ENCODE assay signal across 13 cellular contexts in the genomic region with DNA sequence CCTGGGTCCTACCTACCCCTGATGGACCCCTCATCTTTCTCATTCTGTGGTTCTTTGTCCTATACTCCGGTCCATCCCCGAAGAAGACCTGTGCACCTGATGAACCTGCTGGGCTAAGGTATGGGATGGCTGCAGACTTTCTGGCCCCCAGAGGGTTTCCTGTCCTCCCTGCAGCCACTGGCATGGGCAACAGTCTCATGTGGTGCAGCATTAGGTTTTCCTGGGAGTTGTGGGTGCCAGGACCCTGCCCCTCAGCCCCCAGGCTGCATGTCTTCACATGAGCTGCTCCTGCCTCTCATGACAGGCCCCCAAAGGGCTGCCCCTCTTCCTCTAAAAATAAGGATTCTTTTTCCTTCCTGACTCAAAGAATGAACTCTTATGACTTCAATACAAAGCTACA.
DNase-seq lines count a peak whose midpoint lies in the region; ATAC-seq, FAIRE-seq and TF ChIP-seq lines count a peak whose summit lies in the region.
"Had no signal": no experiment of that assay in that cellular context is flagged by ENCODE, and none has a peak within 500 bp of the region (broad histone marks: within the 10 kb centered on the region; RNA-seq: fewer than 3 reads in every experiment).

No MANE protein-coding gene starts in this region.

- TF ChIP-seq CTCF in MM.1S (IDR thresholded peaks at IDR 0.05; ENCODE audit: low read length) (no peak), GM12878 (IDR thresholded peaks at IDR 0.05 in 2 of 3, conservative IDR thresholded peaks at IDR 0.05 in 1 of 3; ENCODE audit: control insufficient read depth in 2 of 3, extremely low read depth in 1 of 3, insufficient read depth in 1 of 3, low read depth in 3 of 3, low read length in 3 of 3) (no peak), kidney (IDR thresholded peaks at IDR 0.05; ENCODE audit: borderline replicate concordance, extremely low read depth, insufficient read depth) (no peak)

- no TSS peak for BruUV-seq in GM12878 (replicated peaks; lab: Mats Ljungman, UMichigan)

- no peak for TF ChIP-seq RAD21 in GM12878 (IDR thresholded peaks at IDR 0.05; ENCODE audit: insufficient read depth, low read depth, low read length)

- H3K4me1 Mint-ChIP-seq in activated CD4-positive, alpha-beta T cell treated with anti-CD3 and anti-CD28 coated beads, Interleukin-2, amount 10 ng/mL, durations not matched to agents 24 days and 14 days, result peaks cover 56% of the 10 kb centered on the region

- peak overlapping the region; percentile 93 for H3K27ac ChIP-seq in MM.1S (ENCODE audit: low read length)
- peak overlapping the region; percentile 80 for H3K27ac ChIP-seq in GM12878 (ENCODE audit: control insufficient read depth, insufficient read depth)
- peak overlapping the region in 13 of 21 experiments; percentile 9 to 85 (median 65) for H3K27ac ChIP-seq in skin epidermis
- peak overlapping the region in 1 of 2 donors; percentile 34 for H3K27ac ChIP-seq in kidney (ENCODE audit: low read depth in 2 of 2, low read length in 2 of 2)
- H3K27ac ChIP-seq: ovary had no signal

- H2AFZ ChIP-seq in MM.1S (ENCODE audit: low read length) (no peak overlapping the region), GM12878 (ENCODE audit: control insufficient read depth, low read depth, low read length) (no peak overlapping the region)

- no peak for TF ChIP-seq POLR2A in GM12878 (IDR thresholded peaks at IDR 0.05; ENCODE audit: low read depth, low read length)

- H3K4me2 ChIP-seq in MM.1S (ENCODE audit: low read depth, low read length), result peak overlapping the region; percentile 67
- peak overlapping the region; percentile 4; the same call in 1 of the 2 replicates for H3K4me2 ChIP-seq in GM12878 (ENCODE audit: control insufficient read depth, insufficient read depth)

- peaks cover 32% of the 10 kb centered on the region for H3F3A ChIP-seq in MM.1S (ENCODE audit: insufficient read depth, low read length)

- no peaks in the 10 kb centered on the region for H3K36me3 ChIP-seq in MM.1S (replicated peaks; ENCODE audit: insufficient read depth, low read length)
- peaks cover 49 to 57% of the 10 kb centered on the region in 2 experiments for H3K36me3 ChIP-seq in GM12878 (ENCODE audit: control insufficient read depth in 2 of 2, insufficient read depth in 2 of 2, low read length in 1 of 2)
- peaks cover 0 to 9% of the 10 kb centered on the region in 2 donors for H3K36me3 ChIP-seq in kidney (ENCODE audit: control insufficient read depth in 1 of 2, insufficient read depth in 2 of 2, low read length in 2 of 2)
- H3K36me3 ChIP-seq: ovary had no signal

- H3K9me3 ChIP-seq in MM.1S (replicated peaks; ENCODE audit: insufficient read depth, low read length) (no peaks in the 10 kb centered on the region), GM12878 (replicated peaks; ENCODE audit: control insufficient read depth, insufficient read depth, low read length) (no peaks in the 10 kb centered on the region), kidney (ENCODE audit: control insufficient read depth in 1 of 2, low read length in 2 of 2) (no peaks in the 10 kb centered on the region)
- H3K9me3 ChIP-seq: ovary had no signal

- H3K9ac ChIP-seq in MM.1S (ENCODE audit: low read length), result peak overlapping the region; percentile 52
- H3K9ac ChIP-seq in GM12878 (ENCODE audit: control insufficient read depth, insufficient read depth, low read length), result no peak overlapping the region; the same call in 1 of the 2 replicates
- no peak overlapping the region for H3K9ac ChIP-seq in kidney (ENCODE audit: low read length in 2 of 2)

- CTCF ChIA-PET in GM12878 (lab: Yijun Ruan, JAX), result interaction anchor here (13.6 kb wide), 1 partner anchor 103 kb away, joined by 242 read pairs; the partner anchor contains the start of gene CCDC88C

- peaks cover 55% of the 10 kb centered on the region for H3K36me3 Mint-ChIP-seq in activated CD4-positive, alpha-beta T cell treated with anti-CD3 and anti-CD28 coated beads, Interleukin-2, amount 10 ng/mL, durations not matched to agents 24 days and 14 days (ENCODE audit: low read depth)

- POLR2A ChIA-PET in GM12878 (lab: Charles Lee), result no interaction called here

- peak overlapping the region; percentile 14; the same call in 1 of the 2 replicates for H3K4me3 ChIP-seq in MM.1S (ENCODE audit: low read length)
- H3K4me3 ChIP-seq in GM12878, result no peak overlapping the region
- H3K4me3 ChIP-seq in skin epidermis, result no peak overlapping the region
- H3K4me3 ChIP-seq in kidney (ENCODE audit: low read length in 2 of 2), result no peak overlapping the region
- H3K4me3 ChIP-seq: K562, ovary had no signal

- H3K27me3 Mint-ChIP-seq in activated CD4-positive, alpha-beta T cell treated with anti-CD3 and anti-CD28 coated beads, Interleukin-2, amount 10 ng/mL, durations not matched to agents 24 days and 14 days, result no peaks in the 10 kb centered on the region

- H3K4me1 ChIP-seq in MM.1S (ENCODE audit: low read length) (peaks cover 47% of the 10 kb centered on the region), GM12878 (ENCODE audit: control insufficient read depth, insufficient read depth, low read length) (peaks cover 39% of the 10 kb centered on the region), kidney (ENCODE audit: control insufficient read depth in 1 of 2, insufficient read depth in 1 of 2, low read depth in 1 of 2, low read length in 2 of 2) (peaks cover 9 to 13% of the 10 kb centered on the region in 2 donors)

- H3K9me2 ChIP-seq in MM.1S (replicated peaks; ENCODE audit: insufficient read depth, low read length), result no peaks in the 10 kb centered on the region

- H3K4me3 Mint-ChIP-seq in activated CD4-positive, alpha-beta T cell treated with anti-CD3 and anti-CD28 coated beads, Interleukin-2, amount 10 ng/mL, durations not matched to agents 24 days and 14 days, result peak overlapping the region; percentile 82

- no peak for FAIRE-seq in GM12878 (lab: Jason Lieb, UNC)
- no peak for FAIRE-seq in kidney (lab: Jason Lieb, UNC)
- FAIRE-seq: K562 had no signal

- TF ChIP-seq EP300 in GM12878 (IDR thresholded peaks at IDR 0.05; ENCODE audit: borderline replicate concordance in 1 of 2, control insufficient read depth in 1 of 2, low read depth in 2 of 2, low read length in 2 of 2), result no peak

- no peak for ATAC-seq in GM12878
- ATAC-seq: K562 had no signal

- in situ Hi-C loops in GM12878 (cut with MboI), result loop anchor here (5.0 kb wide), 1 partner anchor 106 kb away; no protein-coding TSS in a partner anchor

- DNase-seq in activated CD4-positive, alpha-beta T cell treated with anti-CD3 and anti-CD28 coated beads, Interleukin-2, amount 10 ng/mL, durations not matched to agents 24 days and 14 days, result no peak
- no peak for DNase-seq in activated CD4-positive, alpha-beta T cell treated with anti-CD3 and anti-CD28 coated beads, Interleukin-2, amount 50 U/mL, for 48 hours
- DNase-seq in MM.1S (no peak), GM12878 (ENCODE audit: low read depth, low spot score) (no peak), kidney (no peak), NCI-H2029 (lab: John Stamatoyannopoulos, UW) (no peak), NCI-H1105 treated with DMSO at 0.1 percent for 48 hours (lab: John Stamatoyannopoulos, UW) (no peak)
- DNase-seq: DMS53, NCI-H1436 treated with DMSO at 0.1 percent for 48 hours, NCI-H82 had no signal

- H3K27me3 ChIP-seq in MM.1S (replicated peaks; ENCODE audit: insufficient read depth, low read length) (no peaks in the 10 kb centered on the region), GM12878 (replicated peaks in 1 of 2; ENCODE audit: control insufficient read depth in 2 of 2, insufficient read depth in 2 of 2, low read length in 1 of 2) (no peaks in the 10 kb centered on the region)
- H3K27me3 ChIP-seq: ovary had no signal

- WGBS in GM12878 (ENCODE audit: insufficient coverage, insufficient replicate concordance, low lambda C conversion rate, missing lambda C conversion rate), result 100% methylated on average over 2 of the region's 2 CpGs

- H3K79me2 ChIP-seq in MM.1S (ENCODE audit: low read length), result peaks cover 80% of the 10 kb centered on the region
- H3K79me2 ChIP-seq in GM12878 (ENCODE audit: control insufficient read depth, insufficient read depth, low read length), result peaks cover 12% of the 10 kb centered on the region; the same call in 1 of the 2 replicates

- no peaks in the 10 kb centered on the region for H3K9me3 Mint-ChIP-seq in activated CD4-positive, alpha-beta T cell treated with anti-CD3 and anti-CD28 coated beads, Interleukin-2, amount 10 ng/mL, durations not matched to agents 24 days and 14 days

- H3K27ac Mint-ChIP-seq in activated CD4-positive, alpha-beta T cell treated with anti-CD3 and anti-CD28 coated beads, Interleukin-2, amount 10 ng/mL, durations not matched to agents 24 days and 14 days, result peak overlapping the region; percentile 97

- intact Hi-C loops in activated CD4-positive, alpha-beta T cell treated with anti-CD3 and anti-CD28 coated beads, Interleukin-2, amount 10 ng/mL, durations not matched to agents 24 days and 14 days (cut with micrococcal nuclease), result loop anchor here (1.0 to 5.0 kb wide), 5 partner anchors 8 to 100 kb away; partner anchors contain the start of gene GPR68
- intact Hi-C loops in GM12878 (cut with micrococcal nuclease; ENCODE audit: unreplicated experiment) (no loop called here), kidney (cut with DNase I) (no loop called here)

- SMC1A ChIA-PET in GM12878 (lab: Charles Lee; ENCODE audit: uncharacterized antibody, unreplicated experiment), result interaction anchor here (1.0 to 11.1 kb wide), 2 partner anchors 83 to 101 kb away, joined by 4 to 210 read pairs; partner anchors contain the start of gene CCDC88C

- H4K20me1 ChIP-seq in MM.1S (ENCODE audit: insufficient read depth, low read length) (no peaks in the 10 kb centered on the region), GM12878 (ENCODE audit: control insufficient read depth, insufficient read depth) (no peaks in the 10 kb centered on the region)

- RAD21 ChIA-PET in GM12878 (lab: Charles Lee; ENCODE audit: unreplicated experiment), result interaction anchor here (1.7 kb wide), 1 partner anchor 104 kb away, joined by 6 read pairs; no protein-coding TSS in a partner anchor

TF ChIP-seq in GM12878, 131 proteins besides CTCF, POLR2A, EP300 and RAD21 (continues in another document):
- TF ChIP-seq CHD2 (IDR thresholded peaks at IDR 0.05; ENCODE audit: borderline replicate concordance, low read depth, low read length) (no peak), SMARCA5 (IDR thresholded peaks at IDR 0.05) (no peak)
- TF ChIP-seq, protein P1, sequence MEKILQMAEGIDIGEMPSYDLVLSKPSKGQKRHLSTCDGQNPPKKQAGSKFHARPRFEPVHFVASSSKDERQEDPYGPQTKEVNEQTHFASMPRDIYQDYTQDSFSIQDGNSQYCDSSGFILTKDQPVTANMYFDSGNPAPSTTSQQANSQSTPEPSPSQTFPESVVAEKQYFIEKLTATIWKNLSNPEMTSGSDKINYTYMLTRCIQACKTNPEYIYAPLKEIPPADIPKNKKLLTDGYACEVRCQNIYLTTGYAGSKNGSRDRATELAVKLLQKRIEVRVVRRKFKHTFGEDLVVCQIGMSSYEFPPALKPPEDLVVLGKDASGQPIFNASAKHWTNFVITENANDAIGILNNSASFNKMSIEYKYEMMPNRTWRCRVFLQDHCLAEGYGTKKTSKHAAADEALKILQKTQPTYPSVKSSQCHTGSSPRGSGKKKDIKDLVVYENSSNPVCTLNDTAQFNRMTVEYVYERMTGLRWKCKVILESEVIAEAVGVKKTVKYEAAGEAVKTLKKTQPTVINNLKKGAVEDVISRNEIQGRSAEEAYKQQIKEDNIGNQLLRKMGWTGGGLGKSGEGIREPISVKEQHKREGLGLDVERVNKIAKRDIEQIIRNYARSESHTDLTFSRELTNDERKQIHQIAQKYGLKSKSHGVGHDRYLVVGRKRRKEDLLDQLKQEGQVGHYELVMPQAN (conservative IDR thresholded peaks at IDR 0.05), result no peak
